Comparison of ENCODE assay signal across 11 cellular contexts in the genomic region with DNA sequence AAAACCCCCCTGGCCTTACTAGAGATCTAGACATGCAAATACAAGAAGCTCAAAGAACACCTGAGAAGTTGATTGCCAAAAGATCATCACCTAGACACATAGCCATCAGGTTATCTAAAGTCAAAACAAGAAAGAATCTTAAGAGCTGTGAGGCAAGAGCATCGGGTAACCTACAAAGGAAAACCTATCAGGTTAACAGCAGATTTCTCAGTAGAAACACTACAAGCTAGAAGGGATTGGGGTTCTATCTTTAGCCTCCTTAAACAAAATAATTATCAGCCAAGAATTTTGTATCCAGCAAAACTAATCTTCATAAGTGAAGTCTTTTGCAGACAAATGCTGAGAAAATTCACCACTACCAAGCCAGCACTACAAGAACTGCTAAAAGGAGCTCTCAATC. TPM values are rescaled to one million over a fixed set of nuclear protein-coding genes. Genes with fewer than 3 reads are reported as not detected.
"Had no signal": no experiment of that assay in that cellular context is flagged by ENCODE, and none has a peak within 500 bp of the region (broad histone marks: within the 10 kb centered on the region; RNA-seq: fewer than 3 reads in every experiment).

No MANE protein-coding gene starts in this region.

- H3K27ac ChIP-seq: GM23248 had no signal

- H3K9me3 ChIP-seq: HAP-1 had no signal

- DNase-seq: GM23248, GOT3, H7, H9, HCEC 1CT, HFFc6 had no signal

- H3K4me3 ChIP-seq: GM23248, GM23338, HAP-1 had no signal

- H3K36me3 ChIP-seq: HAP-1 had no signal

- H3K4me1 ChIP-seq: HAP-1 had no signal

- H3K27ac Mint-ChIP-seq: HFFc6 had no signal

- H3K4me3 Mint-ChIP-seq: GM23338, HFFc6 had no signal

- ATAC-seq: GM23338, HCT116 had no signal

RNA-seq across cellular contexts. Expression of a gene that starts 12.2 kb away (rescaled TPM):
- total RNA-seq: GM23248, GM23338, H4, H7, H9, HFFc6 had no signal
- polyA plus RNA-seq: GM23248 had no signal

RNA-seq across cellular contexts. Expression of a gene that starts 25.2 kb away (rescaled TPM):
- total RNA-seq: GM23248, GM23338, H1, H4, H7, H9, HFFc6 had no signal
- polyA plus RNA-seq: GM23248, GM23338, H1 had no signal

RNA-seq across cellular contexts. Expression of a gene that starts 31.2 kb away (rescaled TPM):
- total RNA-seq: GM23248, GM23338, H1, H4, H7, H9, HFFc6 had no signal
- polyA plus RNA-seq: GM23248, GM23338, H1 had no signal

RNA-seq across cellular contexts. Expression of a gene that starts 54.1 kb away (rescaled TPM):
- total RNA-seq: GM23248, GM23338, H1, H4, H7, H9, HFFc6 had no signal
- polyA plus RNA-seq: GM23248, GM23338, H1 had no signal
